In the genomic region with DNA sequence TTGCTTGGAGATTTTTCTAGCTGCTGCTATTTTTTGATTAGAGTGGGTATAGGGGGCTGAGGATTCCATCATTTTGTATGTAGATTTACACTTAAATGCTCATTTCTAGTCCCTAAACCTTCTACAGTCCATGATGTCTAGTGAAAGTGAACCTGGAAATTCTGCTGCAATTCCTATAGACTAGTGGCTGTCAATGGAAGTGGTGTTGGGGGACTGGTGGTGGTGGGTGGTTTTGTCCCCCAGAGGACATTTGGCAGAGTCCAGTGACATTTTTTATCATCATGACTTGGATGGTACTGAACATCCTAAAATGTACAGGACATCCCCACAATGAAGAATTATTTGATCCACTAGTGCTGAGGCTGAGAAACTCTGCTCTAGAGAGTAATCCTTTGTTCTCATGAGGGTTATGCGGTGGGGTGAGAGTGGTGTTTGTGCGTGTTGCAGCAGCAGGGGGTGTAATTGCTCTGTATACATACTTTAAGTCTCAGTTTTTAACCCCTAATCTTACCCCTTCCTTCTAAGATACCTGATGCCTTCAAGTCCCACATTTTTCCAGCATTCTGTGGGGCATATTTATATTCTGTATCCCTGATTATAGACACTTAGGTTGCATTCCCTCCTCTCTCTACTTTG, we compare ENCODE assay signal across 18 cellular contexts. TPM values are rescaled to one million over a fixed set of nuclear protein-coding genes. Genes with fewer than 3 reads are reported as not detected.
DNase-seq lines count a peak whose midpoint lies in the region; ATAC-seq and TF ChIP-seq lines count a peak whose summit lies in the region.
"Had no signal": no experiment of that assay in that cellular context is flagged by ENCODE, and none has a peak within 500 bp of the region (broad histone marks: within the 10 kb centered on the region; RNA-seq: fewer than 3 reads in every experiment).

No MANE protein-coding gene starts in this region.

- H3K4me3 ChIP-seq in mammary epithelial cell (replicated peaks in 1 of 3; ENCODE audit: insufficient read depth in 1 of 3, low read depth in 2 of 3, low read length in 3 of 3) = no peak overlapping the region
- H3K4me3 ChIP-seq in fibroblast of the aortic adventitia (ENCODE audit: low read depth, low read length) = no peak overlapping the region
- H3K4me3 ChIP-seq in retinal pigment epithelial cell (ENCODE audit: low read length) = no peak overlapping the region
- no peak overlapping the region for H3K4me3 ChIP-seq in gastroesophageal sphincter
- H3K4me3 ChIP-seq: ascending aorta, GM23248 had no signal

- no peaks in the 10 kb centered on the region for H4K20me1 ChIP-seq in mammary epithelial cell (ENCODE audit: insufficient read depth, low read length)

- H3K27ac ChIP-seq in mammary epithelial cell (ENCODE audit: insufficient read depth, low read depth, low read length) = no peak overlapping the region
- no peak overlapping the region for H3K27ac ChIP-seq in gastroesophageal sphincter
- H3K27ac ChIP-seq: ascending aorta, GM23248, KMS-11, parathyroid adenoma had no signal

- H3K4me3 Mint-ChIP-seq in MCF 10A (ENCODE audit: unreplicated experiment) = no peak overlapping the region
- H3K4me3 Mint-ChIP-seq in endothelial cell (ENCODE audit: unreplicated experiment) = no peak overlapping the region
- H3K4me3 Mint-ChIP-seq in activated T-helper 2 cell treated with anti-CD3 and anti-CD28 coated beads, Interferon-gamma antibody, Interleukin-2, Interleukin-4, amounts not matched to agents 10 μg/mL and 5 μg/mL and 100 μg/mL, durations not matched to agents 14 hours and 24 hours and 36 hours (ENCODE audit: low read depth) = no peak overlapping the region
- H3K4me3 Mint-ChIP-seq: activated CD4-positive, alpha-beta memory T cell treated with anti-CD3 and anti-CD28 coated beads for 36 hours had no signal

- no peak overlapping the region for H3K4me2 ChIP-seq in mammary epithelial cell (ENCODE audit: insufficient read depth, low read depth, low read length)
- H3K4me2 ChIP-seq: KMS-11 had no signal

- H3K79me2 ChIP-seq in mammary epithelial cell (ENCODE audit: insufficient read depth, low read length) = no peaks in the 10 kb centered on the region
- H3K79me2 ChIP-seq: parathyroid adenoma had no signal

- in situ Hi-C loops in mammary epithelial cell (cut with MboI; ENCODE audit: low sequenced_read_pairs in 2 of 2) = no loop called here

- H3K27ac Mint-ChIP-seq in MCF 10A (ENCODE audit: low read depth, unreplicated experiment) (peak overlapping the region; percentile 33), endothelial cell (ENCODE audit: unreplicated experiment) (no peak overlapping the region)
- no peak overlapping the region for H3K27ac Mint-ChIP-seq in activated T-helper 2 cell treated with anti-CD3 and anti-CD28 coated beads, Interferon-gamma antibody, Interleukin-2, Interleukin-4, amounts not matched to agents 10 μg/mL and 5 μg/mL and 100 μg/mL, durations not matched to agents 14 hours and 24 hours and 36 hours
- H3K27ac Mint-ChIP-seq: activated CD4-positive, alpha-beta memory T cell treated with anti-CD3 and anti-CD28 coated beads for 36 hours had no signal

- H3K9me3 Mint-ChIP-seq in MCF 10A (ENCODE audit: unreplicated experiment) = no peaks in the 10 kb centered on the region
- H3K9me3 Mint-ChIP-seq in endothelial cell (ENCODE audit: unreplicated experiment) = no peaks in the 10 kb centered on the region
- peaks cover 5% of the 10 kb centered on the region for H3K9me3 Mint-ChIP-seq in activated T-helper 2 cell treated with anti-CD3 and anti-CD28 coated beads, Interferon-gamma antibody, Interleukin-2, Interleukin-4, amounts not matched to agents 10 μg/mL and 5 μg/mL and 100 μg/mL, durations not matched to agents 14 hours and 24 hours and 36 hours

- ATAC-seq in gastroesophageal sphincter = no peak

- no peak overlapping the region for H3K9ac ChIP-seq in mammary epithelial cell (ENCODE audit: insufficient read depth, low read length)
- H3K9ac ChIP-seq: GM23248, KMS-11, parathyroid adenoma had no signal

- BruUV-seq in MCF 10A (replicated peaks; lab: Mats Ljungman, UMichigan) (no TSS peak), mammary epithelial cell (replicated peaks; lab: Mats Ljungman, UMichigan) (no TSS peak)

- DNase-seq in MCF 10A (ENCODE audit: unreplicated experiment) (no peak), mammary epithelial cell (no peak), NCI-H2227 (lab: John Stamatoyannopoulos, UW; ENCODE audit: unreplicated experiment) (peak; percentile 38), fibroblast of the aortic adventitia (ENCODE audit: low read depth) (peak; percentile 9), retinal pigment epithelial cell (ENCODE audit: low read depth) (no peak), endothelial cell (ENCODE audit: low spot score) (no peak)
- no peak for DNase-seq in activated T-helper 2 cell treated with anti-CD3 and anti-CD28 coated beads, Interferon-gamma antibody, Interleukin-2, Interleukin-4, amounts not matched to agents 10 μg/mL and 5 μg/mL and 100 μg/mL, durations not matched to agents 14 hours and 24 hours and 36 hours (ENCODE audit: low spot score)
- DNase-seq: activated CD4-positive, alpha-beta memory T cell treated with anti-CD3 and anti-CD28 coated beads for 36 hours; activated gamma-delta T cell; GM23248; NCI-H1930; NK-92 treated with Interleukin-12 subunit alpha and Interleukin-12 subunit beta, amount 100 ng/mL, for 24 hours; Right ventricle myocardium superior; stimulated activated CD4-positive, alpha-beta T cell treated with anti-CD3 and anti-CD28 coated beads, Interleukin-12 subunit alpha, Interleukin-12 subunit beta, amount 100 ng/mL, for 4 hours had no signal

- H3K9me3 ChIP-seq in mammary epithelial cell (replicated peaks; ENCODE audit: insufficient read depth, low read length) (no peaks in the 10 kb centered on the region), gastroesophageal sphincter (no peaks in the 10 kb centered on the region)
- H3K9me3 ChIP-seq: ascending aorta had no signal

- TF ChIP-seq EP300 in gastroesophageal sphincter (IDR thresholded peaks at IDR 0.05) = no peak

- TF ChIP-seq POLR2A in gastroesophageal sphincter (IDR thresholded peaks at IDR 0.05) = no peak

- 58% methylated on average over 2 of the region's 2 CpGs for WGBS in mammary epithelial cell (ENCODE audit: low coverage, missing lambda C conversion rate)
- WGBS in gastroesophageal sphincter (ENCODE audit: low coverage in 1 of 2), 2 donors = 68 to 77% methylated on average over 2 of the region's 2 CpGs

- POLR2A ChIA-PET in MCF 10A (lab: Yijun Ruan, JAX) = interaction anchor here (0.7 to 1.6 kb wide), 4 partner anchors 8 to 153 kb away, joined by 3 to 4 read pairs (median 3); no protein-coding TSS in a partner anchor

- peaks cover 33% of the 10 kb centered on the region for H3K36me3 Mint-ChIP-seq in MCF 10A (ENCODE audit: insufficient read depth, unreplicated experiment)
- peaks cover 6% of the 10 kb centered on the region for H3K36me3 Mint-ChIP-seq in endothelial cell (ENCODE audit: low read depth, unreplicated experiment)
- peaks cover 82% of the 10 kb centered on the region for H3K36me3 Mint-ChIP-seq in activated T-helper 2 cell treated with anti-CD3 and anti-CD28 coated beads, Interferon-gamma antibody, Interleukin-2, Interleukin-4, amounts not matched to agents 10 μg/mL and 5 μg/mL and 100 μg/mL, durations not matched to agents 14 hours and 24 hours and 36 hours (ENCODE audit: low read depth)

- H3K27me3 ChIP-seq in mammary epithelial cell (ENCODE audit: insufficient read depth, low read length) (no peaks in the 10 kb centered on the region), gastroesophageal sphincter (no peaks in the 10 kb centered on the region)
- H3K27me3 ChIP-seq: ascending aorta had no signal

- H3K4me1 ChIP-seq in mammary epithelial cell (ENCODE audit: insufficient read depth, low read length) (no peaks in the 10 kb centered on the region), gastroesophageal sphincter (no peaks in the 10 kb centered on the region)
- H3K4me1 ChIP-seq: ascending aorta, parathyroid adenoma had no signal

- H3K4me1 Mint-ChIP-seq in MCF 10A (ENCODE audit: insufficient read depth, unreplicated experiment) (no peaks in the 10 kb centered on the region), endothelial cell (ENCODE audit: unreplicated experiment) (no peaks in the 10 kb centered on the region)
- H3K4me1 Mint-ChIP-seq in activated T-helper 2 cell treated with anti-CD3 and anti-CD28 coated beads, Interferon-gamma antibody, Interleukin-2, Interleukin-4, amounts not matched to agents 10 μg/mL and 5 μg/mL and 100 μg/mL, durations not matched to agents 14 hours and 24 hours and 36 hours (ENCODE audit: low read depth) = no peaks in the 10 kb centered on the region

- TF ChIP-seq CTCF in MCF 10A (IDR thresholded peaks at IDR 0.05; ENCODE audit: unreplicated experiment) (no peak), mammary epithelial cell (conservative IDR thresholded peaks at IDR 0.05 in 1 of 2, IDR thresholded peaks at IDR 0.05 in 1 of 2; ENCODE audit: extremely low read depth in 1 of 2, insufficient read depth in 1 of 2, low read depth in 1 of 2, low read length in 2 of 2) (no peak), fibroblast of the aortic adventitia (IDR thresholded peaks at IDR 0.05; ENCODE audit: insufficient read depth, low read length) (peak; percentile 1), retinal pigment epithelial cell (conservative IDR thresholded peaks at IDR 0.05; ENCODE audit: low read depth, low read length) (peak; percentile 10), endothelial cell (IDR thresholded peaks at IDR 0.05; ENCODE audit: unreplicated experiment) (no peak), gastroesophageal sphincter (IDR thresholded peaks at IDR 0.05) (peak in 1 of 4 experiments; percentile 8)

- intact Hi-C loops in MCF 10A (cut with micrococcal nuclease) (no loop called here), mammary epithelial cell (cut with micrococcal nuclease) (no loop called here)
- intact Hi-C loops in activated T-helper 2 cell treated with anti-CD3 and anti-CD28 coated beads, Interferon-gamma antibody, Interleukin-2, Interleukin-4, amounts not matched to agents 10 μg/mL and 5 μg/mL and 100 μg/mL, durations not matched to agents 14 hours and 24 hours and 36 hours (cut with micrococcal nuclease) = no loop called here

- CTCF ChIA-PET in MCF 10A (lab: Yijun Ruan, JAX) = interaction anchor here (0.8 to 1.2 kb wide), 2 partner anchors 27 to 53 kb away, joined by 3 to 4 read pairs; no protein-coding TSS in a partner anchor
- CTCF ChIA-PET in mammary epithelial cell (lab: Charles Lee; ENCODE audit: low non-redundant PET) = no interaction called here

- H2AFZ ChIP-seq in mammary epithelial cell (ENCODE audit: low read depth, low read length) = no peak overlapping the region
- H2AFZ ChIP-seq: GM23248, parathyroid adenoma had no signal

- H3K36me3 ChIP-seq in mammary epithelial cell (ENCODE audit: insufficient read depth, low read length) (peaks cover 21% of the 10 kb centered on the region), gastroesophageal sphincter (no peaks in the 10 kb centered on the region)
- H3K36me3 ChIP-seq: ascending aorta had no signal

- dilution Hi-C loops in mammary epithelial cell (cut with HindIII; ENCODE audit: low sequenced_read_pairs) = no loop called here

- H3K27me3 Mint-ChIP-seq in MCF 10A (ENCODE audit: insufficient read depth, unreplicated experiment) (no peaks in the 10 kb centered on the region), endothelial cell (ENCODE audit: unreplicated experiment) (no peaks in the 10 kb centered on the region)
- H3K27me3 Mint-ChIP-seq in activated T-helper 2 cell treated with anti-CD3 and anti-CD28 coated beads, Interferon-gamma antibody, Interleukin-2, Interleukin-4, amounts not matched to agents 10 μg/mL and 5 μg/mL and 100 μg/mL, durations not matched to agents 14 hours and 24 hours and 36 hours (ENCODE audit: low read depth) = no peaks in the 10 kb centered on the region
- H3K27me3 Mint-ChIP-seq: activated CD4-positive, alpha-beta memory T cell treated with anti-CD3 and anti-CD28 coated beads for 36 hours had no signal

RNA-seq across cellular contexts. Expression of gene KIF11, which starts 35.0 kb away (rescaled TPM):
- total RNA-seq in MCF 10A (2022) (21.3 and 27.3 TPM in 2 replicates), mammary epithelial cell (10 to 100 TPM in 1 of 2 donors, 1 to 10 TPM in 1; 2.7 to 22.4 TPM), fibroblast of the aortic adventitia (ENCODE audit: low replicate concordance) (4.5 and 46.5 TPM in 2 replicates), endothelial cell (ENCODE audit: unreplicated experiment) (9.4 TPM), gastroesophageal sphincter (1 to 10 TPM in 1 of 4 donors, under 1 TPM in 3; 0.27 to 1.6 (median 0.44) TPM)
- 9.4 TPM for polyA plus RNA-seq in mammary epithelial cell
- polyA minus RNA-seq in mammary epithelial cell = 8.4 TPM
- 41.4 and 44.9 TPM in 2 replicates for total RNA-seq in activated T-helper 2 cell treated with anti-CD3 and anti-CD28 coated beads, Interferon-gamma antibody, Interleukin-2, Interleukin-4, amounts not matched to agents 10 μg/mL and 5 μg/mL and 100 μg/mL, durations not matched to agents 14 hours and 24 hours and 36 hours
- total RNA-seq: ascending aorta had no signal

RNA-seq across cellular contexts. Expression of gene IDE, which starts 54.1 kb away (rescaled TPM):
- total RNA-seq in MCF 10A (2022) (54.6 and 66.4 TPM in 2 replicates), mammary epithelial cell (10 to 100 TPM; 27.8 to 37.8 TPM), fibroblast of the aortic adventitia (ENCODE audit: low replicate concordance) (20.4 and 44.7 TPM in 2 replicates), endothelial cell (ENCODE audit: unreplicated experiment) (41.6 TPM), gastroesophageal sphincter (10 to 100 TPM; 27.7 to 47.3 (median 41.2) TPM)
- 13.1 TPM for polyA plus RNA-seq in mammary epithelial cell
- polyA minus RNA-seq in mammary epithelial cell = 78.4 TPM
- 45.3 and 47.2 TPM in 2 replicates for total RNA-seq in activated T-helper 2 cell treated with anti-CD3 and anti-CD28 coated beads, Interferon-gamma antibody, Interleukin-2, Interleukin-4, amounts not matched to agents 10 μg/mL and 5 μg/mL and 100 μg/mL, durations not matched to agents 14 hours and 24 hours and 36 hours

Comparison
In these comparisons a context has a peak if more than half of its experiments do, and no peak if none do; other contexts are left out.
1. DNase-seq: peak in NCI-H2227 (single experiment) and fibroblast of the aortic adventitia (single experiment); none in MCF 10A (single experiment), mammary epithelial cell (single experiment), retinal pigment epithelial cell (single experiment), endothelial cell (single experiment) and activated T-helper 2 cell treated with anti-CD3 and anti-CD28 coated beads, Interferon-gamma antibody, Interleukin-2, Interleukin-4, amounts not matched to agents 10 μg/mL and 5 μg/mL and 100 μg/mL, durations not matched to agents 14 hours and 24 hours and 36 hours (single experiment).
2. CTCF ChIP-seq: peak in fibroblast of the aortic adventitia (single experiment) and retinal pigment epithelial cell (single experiment); none in MCF 10A (single experiment), mammary epithelial cell (0 of 2) and endothelial cell (single experiment).